8 cellular contexts compared by ENCODE assay signal in the genomic region with DNA sequence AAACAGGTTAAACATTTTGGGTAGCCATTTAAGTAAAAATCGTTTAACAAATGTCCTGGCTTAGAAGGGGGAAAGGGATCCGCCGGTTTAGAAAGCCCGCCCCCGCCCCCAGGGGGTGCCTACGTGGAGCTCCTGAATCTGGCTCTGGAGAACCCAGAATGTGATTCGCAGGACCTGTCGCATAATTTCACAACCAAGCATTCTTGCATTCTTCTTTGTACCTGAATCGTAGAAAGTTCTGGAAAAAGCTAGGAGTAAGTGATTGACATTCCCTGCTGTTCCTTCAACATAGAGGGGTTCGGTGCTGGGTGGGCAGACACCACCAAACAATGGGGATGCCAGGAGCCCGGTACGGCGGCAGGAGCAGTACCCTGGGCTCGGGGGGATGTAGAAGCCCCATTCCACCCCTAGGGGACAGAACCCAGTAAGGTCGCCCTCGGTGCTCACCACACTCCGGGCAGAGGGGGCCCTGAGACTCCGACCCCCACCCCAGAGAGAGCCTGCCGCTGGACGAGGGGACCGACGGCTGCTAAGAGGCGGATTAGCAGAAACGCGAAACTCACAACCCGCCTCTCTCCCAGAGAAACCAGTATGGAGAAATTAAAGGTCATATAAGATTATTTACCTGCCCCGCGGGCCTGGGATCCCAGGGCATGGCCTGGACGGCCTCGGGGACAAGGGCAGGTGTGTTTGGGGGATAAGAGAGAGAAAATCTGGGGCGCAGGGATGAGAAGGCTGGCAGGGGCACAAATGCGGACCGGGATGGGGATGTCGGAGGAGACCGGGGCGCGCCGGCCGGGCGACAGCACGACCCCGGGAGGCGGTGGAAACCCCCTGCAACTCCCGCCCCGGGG. TPM values are rescaled to one million over a fixed set of nuclear protein-coding genes. Genes with fewer than 3 reads are reported as not detected.
A peak's percentile ranks its signal among the peaks of the same experiment; 100 is the strongest.
DNase-seq lines count a peak whose midpoint lies in the region; ATAC-seq and TF ChIP-seq lines count a peak whose summit lies in the region.

No MANE protein-coding gene starts in this region.

- H3K9me3 Mint-ChIP-seq in activated naive CD4-positive, alpha-beta T cell treated with anti-CD3 and anti-CD28 coated beads for 36 hours: no peaks in the 10 kb centered on the region

- no peaks in the 10 kb centered on the region for H3K36me3 ChIP-seq in HCT116 (ENCODE audit: control insufficient read depth in 1 of 2, insufficient read depth in 2 of 2, low read length in 2 of 2)
- no peaks in the 10 kb centered on the region for H3K36me3 ChIP-seq in MG63

- DNase-seq in stimulated activated CD4-positive, alpha-beta T cell treated with anti-CD3 and anti-CD28 coated beads, Interleukin-12 subunit alpha, Interleukin-12 subunit beta, amount 100 ng/mL, for 4 hours: peak; percentile 3
- no peak for DNase-seq in stimulated activated CD4-positive, alpha-beta T cell treated with anti-CD3 and anti-CD28 coated beads, Interleukin-1b, Interleukin-23, amount 100 ng/mL, for 48 hours
- peak; percentile 15 for DNase-seq in HCT116 (ENCODE audit: low read depth, low spot score)
- DNase-seq in MG63: peak; percentile 40
- peak; percentile 12 for DNase-seq in activated naive CD4-positive, alpha-beta T cell treated with anti-CD3 and anti-CD28 coated beads for 36 hours
- peak; percentile 44 for DNase-seq in left ventricle myocardium superior
- DNase-seq in retinal pigment epithelial cell (ENCODE audit: low read depth): no peak
- no peak for DNase-seq in activated effector memory CD4-positive, alpha-beta T cell treated with Interleukin-2 at 50 U/mL for 16 hours

- H3K27me3 Mint-ChIP-seq in activated naive CD4-positive, alpha-beta T cell treated with anti-CD3 and anti-CD28 coated beads for 36 hours (ENCODE audit: low read depth): peaks cover 43% of the 10 kb centered on the region

- H4K20me1 ChIP-seq in HCT116 (ENCODE audit: insufficient read depth): no peaks in the 10 kb centered on the region

- H3K9me3 ChIP-seq in HCT116 (ENCODE audit: control insufficient read depth in 1 of 2, insufficient read depth in 1 of 2, low read depth in 1 of 2, low read length in 2 of 2) (no peaks in the 10 kb centered on the region), MG63 (no peaks in the 10 kb centered on the region)

- H3K27ac Mint-ChIP-seq in activated naive CD4-positive, alpha-beta T cell treated with anti-CD3 and anti-CD28 coated beads for 36 hours: peak overlapping the region; percentile 50

- no peak for TF ChIP-seq RAD21 in HCT116 (IDR thresholded peaks at IDR 0.05; ENCODE audit: low read depth)

- H3K27me3 ChIP-seq in HCT116 (ENCODE audit: insufficient read depth, low read length): no peaks in the 10 kb centered on the region
- H3K27me3 ChIP-seq in MG63: no peaks in the 10 kb centered on the region

- H3K9me2 ChIP-seq in HCT116 (ENCODE audit: insufficient read depth): no peaks in the 10 kb centered on the region

- TF ChIP-seq CTCF in HCT116 (IDR thresholded peaks at IDR 0.05 in 2 of 3, conservative IDR thresholded peaks at IDR 0.05 in 1 of 3; ENCODE audit: borderline replicate concordance in 1 of 3, insufficient read depth in 1 of 3, low read depth in 2 of 3, low read length in 2 of 3): peak in 2 of 3 experiments; percentile 26 to 36; a peak in 4 of 6 replicates
- peak; percentile 33 for TF ChIP-seq CTCF in retinal pigment epithelial cell (conservative IDR thresholded peaks at IDR 0.05; ENCODE audit: low read depth, low read length)

- H3K4me3 ChIP-seq in HCT116 (replicated peaks in 1 of 2; ENCODE audit: low read depth in 1 of 2, low read length in 2 of 2) (peak overlapping the region; percentile 70 to 77), MG63 (peak overlapping the region; percentile 69), retinal pigment epithelial cell (ENCODE audit: low read length) (peak overlapping the region; percentile 84)

- POLR2A ChIA-PET in HCT116 (lab: Charles Lee): interaction anchor here (0.7 to 1.7 kb wide), 4 partner anchors 7 to 133 kb away, joined by 3 to 4 read pairs (median 4); no protein-coding TSS in a partner anchor

- intact Hi-C loops in HCT116 (cut with micrococcal nuclease): loop anchor here (2.0 kb wide), 1 partner anchor 113 kb away; the partner anchor contains the start of gene ZDHHC17
- intact Hi-C loops in activated naive CD4-positive, alpha-beta T cell treated with anti-CD3 and anti-CD28 coated beads for 36 hours (cut with micrococcal nuclease): loop anchor here (1.0 to 2.0 kb wide), 5 partner anchors 49 to 793 kb away; partner anchors contain the start of genes E2F7 and NAP1L1
- intact Hi-C loops in left ventricle myocardium superior (cut with micrococcal nuclease): no loop called here

- H3K36me3 Mint-ChIP-seq in activated naive CD4-positive, alpha-beta T cell treated with anti-CD3 and anti-CD28 coated beads for 36 hours (ENCODE audit: low read depth): no peaks in the 10 kb centered on the region

- no TSS peak for BruUV-seq in HCT116 (replicated peaks; lab: Mats Ljungman, UMichigan)

- H3K9ac ChIP-seq in HCT116 (ENCODE audit: low read length): peak overlapping the region; percentile 76

- H2AFZ ChIP-seq in HCT116 (ENCODE audit: low read depth, low read length, poor library complexity, severe bottlenecking): peak overlapping the region; percentile 77

- ATAC-seq in HCT116: peak; percentile 41
- ATAC-seq in left ventricle myocardium superior: peak; percentile 31

- RAD21 ChIA-PET in HCT116 (lab: Charles Lee; ENCODE audit: low non-redundant PET in 1 of 2, low total read pairs in 2 of 2, uncharacterized antibody in 2 of 2, unreplicated experiment in 2 of 2): no interaction called here

- peaks cover 3% of the 10 kb centered on the region for H3K4me1 Mint-ChIP-seq in activated naive CD4-positive, alpha-beta T cell treated with anti-CD3 and anti-CD28 coated beads for 36 hours (ENCODE audit: low read depth)

- H3K4me1 ChIP-seq in HCT116 (ENCODE audit: control insufficient read depth in 1 of 2, insufficient read depth in 2 of 2, low read length in 2 of 2): peaks cover 4 to 27% of the 10 kb centered on the region in 2 experiments; a peak in 3 of 4 replicates

- CTCF ChIA-PET in HCT116 (lab: Charles Lee): interaction anchor here (1.0 kb wide), 2 partner anchors 133 kb away, joined by 3 to 6 read pairs; no protein-coding TSS in a partner anchor
- CTCF ChIA-PET in activated naive CD4-positive, alpha-beta T cell treated with anti-CD3 and anti-CD28 coated beads for 36 hours (lab: Charles Lee): no interaction called here

- H3K79me2 ChIP-seq in HCT116 (ENCODE audit: insufficient read depth, low read length): no peaks in the 10 kb centered on the region

- H3K27ac ChIP-seq in HCT116 (ENCODE audit: low read depth, low read length): peak overlapping the region; percentile 58

- H3K4me2 ChIP-seq in HCT116 (ENCODE audit: low read length): peak overlapping the region; percentile 92

- peak overlapping the region; percentile 87 for H3K4me3 Mint-ChIP-seq in activated naive CD4-positive, alpha-beta T cell treated with anti-CD3 and anti-CD28 coated beads for 36 hours

- TF ChIP-seq POLR2A in HCT116 (IDR thresholded peaks at IDR 0.05; ENCODE audit: borderline replicate concordance, extremely low read depth, insufficient read depth, insufficient read length): no peak

TF ChIP-seq in HCT116, 20 proteins besides CTCF, POLR2A, EP300 and RAD21:
- TF ChIP-seq EZH2 (IDR thresholded peaks at IDR 0.05): no peak
- 0 out of 2 replicates have a peak, but pooled peaks have one; percentile 24 for TF ChIP-seq EGR1 (IDR thresholded peaks at IDR 0.05; ENCODE audit: low read depth)
TF ChIP-seq in HCT116: peak in this region for 1.

RNA-seq across cellular contexts. Expression of gene CSRP2, which starts 0.5 kb away (rescaled TPM):
- 36.1 TPM for total RNA-seq in HCT116 (2021; ENCODE audit: unreplicated experiment)
- polyA plus RNA-seq in HCT116 (2012): 44.8 and 66.4 TPM in 2 replicates
- total RNA-seq in MG63 (2014; rRNA removed; shearing (Covaris generic); ENCODE audit: low replicate concordance): 10.6 and 15.8 TPM in 2 replicates
- total RNA-seq in activated naive CD4-positive, alpha-beta T cell treated with anti-CD3 and anti-CD28 coated beads for 36 hours: under 1 TPM; 0.62 to 0.86 TPM
- total RNA-seq in left ventricle myocardium superior: 54.1 TPM

Comparison
In these comparisons a context has a peak if more than half of its experiments do, and no peak if none do; other contexts are left out.
1. DNase-seq: peak in stimulated activated CD4-positive, alpha-beta T cell treated with anti-CD3 and anti-CD28 coated beads, Interleukin-12 subunit alpha, Interleukin-12 subunit beta, amount 100 ng/mL, for 4 hours (single experiment), HCT116 (single experiment), MG63 (single experiment), activated naive CD4-positive, alpha-beta T cell treated with anti-CD3 and anti-CD28 coated beads for 36 hours (single experiment) and left ventricle myocardium superior (single experiment); none in stimulated activated CD4-positive, alpha-beta T cell treated with anti-CD3 and anti-CD28 coated beads, Interleukin-1b, Interleukin-23, amount 100 ng/mL, for 48 hours (single experiment), retinal pigment epithelial cell (single experiment) and activated effector memory CD4-positive, alpha-beta T cell treated with Interleukin-2 at 50 U/mL for 16 hours (single experiment).
2. Peak in every context shown above with its lines, with median percentiles within 50 percentile points of each other: H3K4me3 ChIP-seq.